Comparison of ENCODE assay signal across 9 cellular contexts in genomic region chr12:132222096-132222807, GRCh38.
DNase-seq lines count a peak whose midpoint lies in the region; ATAC-seq and TF ChIP-seq lines count a peak whose summit lies in the region.
"Had no signal": no experiment of that assay in that cellular context is flagged by ENCODE, and none has a peak within 500 bp of the region (broad histone marks: within the 10 kb centered on the region; RNA-seq: fewer than 3 reads in every experiment).

No MANE protein-coding gene starts in this region.

- H3K4me1 Mint-ChIP-seq in neural progenitor cell = peaks cover 6% of the 10 kb centered on the region

- H3K9ac ChIP-seq in neural progenitor cell = no peak overlapping the region

- no peaks in the 10 kb centered on the region for H3K79me2 ChIP-seq in neural progenitor cell (ENCODE audit: low read depth)

- H3K9me3 ChIP-seq in A673 (ENCODE audit: low read depth, low read length, poor library complexity, severe bottlenecking) (no peaks in the 10 kb centered on the region), neural progenitor cell (ENCODE audit: low read depth) (no peaks in the 10 kb centered on the region)

- H4K20me1 ChIP-seq in neural progenitor cell (ENCODE audit: low read depth) = no peaks in the 10 kb centered on the region

- H3K27ac ChIP-seq in A673 (ENCODE audit: low read depth, low read length, poor library complexity, severe bottlenecking) (peak overlapping the region; percentile 19), neural progenitor cell (no peak overlapping the region)

- H3K27ac Mint-ChIP-seq in neural progenitor cell = no peak overlapping the region

- H3K4me3 ChIP-seq in A673 (ENCODE audit: low read depth, low read length, poor library complexity, severe bottlenecking) = no peak overlapping the region
- no peak overlapping the region for H3K4me3 ChIP-seq in neural progenitor cell

- peak overlapping the region; percentile 44 for H3K4me3 Mint-ChIP-seq in neural progenitor cell
- H3K4me3 Mint-ChIP-seq: neural crest cell had no signal

- peaks cover 7% of the 10 kb centered on the region for H3K9me3 Mint-ChIP-seq in neural progenitor cell

- H3F3A ChIP-seq in neural progenitor cell (ENCODE audit: low read depth) = peaks cover 19% of the 10 kb centered on the region

- DNase-seq in A673 (ENCODE audit: low spot score) (peak; percentile 95), GM04504 (ENCODE audit: low read depth) (peak; percentile 13), SIG-M5 treated with dmso at 0.1 percent for 504 hours (lab: John Stamatoyannopoulos, UW; ENCODE audit: unreplicated experiment) (peak; percentile 75), amniotic epithelial cell (ENCODE audit: low read depth) (peak; percentile 4), neural progenitor cell (ENCODE audit: low spot score) (peak; percentile 55), left colon (no peak), NCI-H510A (lab: John Stamatoyannopoulos, UW) (no peak)

- CTCF ChIA-PET in A673 (lab: Charles Lee) = interaction anchor here (1.2 kb wide), 1 partner anchor 192 kb away, joined by 4 read pairs; no protein-coding TSS in a partner anchor

- POLR2A ChIA-PET in A673 (lab: Charles Lee; ENCODE audit: low non-redundant PET) = no interaction called here

- no peak overlapping the region for H2AFZ ChIP-seq in neural progenitor cell (replicated peaks)

- H3K36me3 Mint-ChIP-seq in neural progenitor cell = no peaks in the 10 kb centered on the region

- no peak overlapping the region for H3K4me2 ChIP-seq in neural progenitor cell

- intact Hi-C loops in A673 (cut with micrococcal nuclease; ENCODE audit: unreplicated experiment) (no loop called here), left colon (cut with DNase I, micrococcal nuclease) (no loop called here)

- peaks cover 22% of the 10 kb centered on the region for H3K27me3 Mint-ChIP-seq in neural progenitor cell (ENCODE audit: insufficient read depth, low read depth)

- H3K36me3 ChIP-seq in A673 (ENCODE audit: insufficient read depth, low read length, poor library complexity, severe bottlenecking) = no peaks in the 10 kb centered on the region
- no peaks in the 10 kb centered on the region for H3K36me3 ChIP-seq in neural progenitor cell

- no peak for ATAC-seq in left colon
- no peak for ATAC-seq in GM19023 (IDR thresholded peaks at IDR 0.05; ENCODE audit: unreplicated experiment)

- no TSS peak for BruUV-seq in A673 (replicated peaks; lab: Mats Ljungman, UMichigan)

- H3K27me3 ChIP-seq in A673 (replicated peaks; ENCODE audit: insufficient read depth, low read depth, low read length, poor library complexity) (no peaks in the 10 kb centered on the region), neural progenitor cell (peaks cover 50% of the 10 kb centered on the region)

- H3K4me1 ChIP-seq in A673 (ENCODE audit: insufficient read depth, low read length, poor library complexity, severe bottlenecking) (peaks cover 6% of the 10 kb centered on the region), neural progenitor cell (no peaks in the 10 kb centered on the region)

- no peak for TF ChIP-seq CTCF in A673 (conservative IDR thresholded peaks at IDR 0.05; ENCODE audit: low read depth, low read length)
- no peak for TF ChIP-seq CTCF in neural progenitor cell (IDR thresholded peaks at IDR 0.05)

Comparison
In these comparisons a context has a peak if more than half of its experiments do, and no peak if none do; other contexts are left out.
1. DNase-seq: peak in A673 (single experiment), GM04504 (single experiment), SIG-M5 treated with dmso at 0.1 percent for 504 hours (single experiment), amniotic epithelial cell (single experiment) and neural progenitor cell (single experiment); none in left colon (0 of 2) and NCI-H510A (single experiment).